ENCODE assay signal across 20 cellular contexts in genomic region chr5:32270946-32271345, GRCh38.
"Had no signal": no experiment of that assay in that cellular context is flagged by ENCODE, and none has a peak within 500 bp of the region (broad histone marks: within the 10 kb centered on the region; RNA-seq: fewer than 3 reads in every experiment).

No MANE protein-coding gene starts in this region.

- H3K36me3 ChIP-seq: colonic mucosa had no signal

- ATAC-seq: activated T-cell treated with anti-CD3 and anti-CD28 coated beads, Interleukin-2, amount 50 U/mL, for 4 hours; gastroesophageal sphincter had no signal

- H3K4me1 ChIP-seq: breast epithelium, colonic mucosa had no signal

- H3K27me3 ChIP-seq: breast epithelium, colonic mucosa, gastroesophageal sphincter, tibial artery had no signal

- H3K27ac Mint-ChIP-seq: activated naive CD8-positive, alpha-beta T cell; activated T-helper 2 cell treated with anti-CD3 and anti-CD28 coated beads, Interferon-gamma antibody, Interleukin-2, Interleukin-4, amounts not matched to agents 10 μg/mL and 5 μg/mL and 100 μg/mL, durations not matched to agents 14 hours and 24 hours and 36 hours; stimulated activated naive CD8-positive, alpha-beta T cell treated with anti-CD3 and anti-CD28 coated beads, Interleukin-15, Interleukin-2, amounts not matched to agents 100 ng/mL and 50 ng/mL, for 24 hours had no signal

- H3K27me3 Mint-ChIP-seq: activated naive CD8-positive, alpha-beta T cell; central memory CD8-positive, alpha-beta T cell; stimulated activated naive CD8-positive, alpha-beta T cell treated with anti-CD3 and anti-CD28 coated beads, Interleukin-15, Interleukin-2, amounts not matched to agents 100 ng/mL and 50 ng/mL, for 24 hours had no signal

- H3K9me3 ChIP-seq: breast epithelium, colonic mucosa, gastroesophageal sphincter, tibial artery had no signal

- H3K9me3 Mint-ChIP-seq: activated T-cell treated with anti-CD3 and anti-CD28 coated beads, Interleukin-2, amount 50 U/mL, for 4 hours; activated T-helper 2 cell treated with anti-CD3 and anti-CD28 coated beads, Interferon-gamma antibody, Interleukin-2, Interleukin-4, amounts not matched to agents 10 μg/mL and 5 μg/mL and 100 μg/mL, durations not matched to agents 14 hours and 24 hours and 36 hours; central memory CD8-positive, alpha-beta T cell; stimulated activated naive CD8-positive, alpha-beta T cell treated with anti-CD3 and anti-CD28 coated beads, Interleukin-15, Interleukin-2, amounts not matched to agents 100 ng/mL and 50 ng/mL, for 24 hours had no signal

- H3K4me3 Mint-ChIP-seq: activated naive CD8-positive, alpha-beta T cell; activated T-cell treated with anti-CD3 and anti-CD28 coated beads, Interleukin-2, amount 50 U/mL, for 4 hours; central memory CD8-positive, alpha-beta T cell; stimulated activated naive CD8-positive, alpha-beta T cell treated with anti-CD3 and anti-CD28 coated beads, Interleukin-15, Interleukin-2, amounts not matched to agents 100 ng/mL and 50 ng/mL, for 24 hours had no signal

- DNase-seq: activated CD4-positive, alpha-beta T cell treated with anti-CD3 and anti-CD28 coated beads for 4 hours; activated CD4-positive, alpha-beta T cell treated with anti-CD3 and anti-CD28 coated beads, Interleukin-2, amount 50 U/mL, for 48 hours; activated CD8-positive, alpha-beta memory T cell treated with anti-CD3 and anti-CD28 coated beads, Interleukin-2, amount 50 U/mL, for 48 hours; activated naive CD4-positive, alpha-beta T cell; activated T-cell treated with anti-CD3 and anti-CD28 coated beads, Interleukin-2, amount 50 U/mL, for 4 hours; amniotic stem cell; colonic mucosa; mesenchymal stem cell; retina; stimulated activated CD4-positive, alpha-beta T cell treated with anti-CD3 and anti-CD28 coated beads, Interleukin-2, amount 100 ng/mL, for 48 hours; stimulated activated CD8-positive, alpha-beta memory T cell treated with anti-CD3 and anti-CD28 coated beads, Interleukin-4, amount 100 ng/mL, for 48 hours; T-helper 9 cell; tibial artery had no signal

- H3K27ac ChIP-seq: colonic mucosa, epithelial cell of prostate, gastroesophageal sphincter, tibial artery had no signal

- H3K4me3 ChIP-seq: breast epithelium, colonic mucosa, gastroesophageal sphincter, tibial artery had no signal
